ENCODE assay signal across 7 cellular contexts in the genomic region with DNA sequence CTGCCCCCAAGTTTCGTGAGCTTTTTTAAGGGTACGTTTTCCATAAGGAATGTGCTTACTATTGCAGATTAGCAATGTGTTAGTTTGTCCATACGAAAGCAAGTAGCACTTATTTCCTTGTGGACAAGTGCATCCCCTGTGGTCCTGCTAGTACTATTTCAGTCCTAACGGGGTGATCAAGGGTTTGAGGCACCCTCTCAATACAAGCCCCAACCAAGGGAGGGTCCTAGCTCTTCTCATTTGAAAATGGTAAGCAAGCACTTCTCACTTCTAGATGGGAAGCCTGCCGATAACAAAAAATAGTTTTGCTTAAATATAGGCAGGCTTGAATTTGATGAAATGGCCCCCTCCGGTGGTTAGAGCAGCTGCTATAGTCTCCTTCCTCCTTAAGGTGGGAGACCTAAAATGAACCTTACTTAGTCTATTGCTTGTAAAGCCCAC.
A peak's percentile ranks its signal among the peaks of the same experiment; 100 is the strongest.
DNase-seq lines count a peak whose midpoint lies in the region; ATAC-seq and TF ChIP-seq lines count a peak whose summit lies in the region.

No MANE protein-coding gene starts in this region.

- BruUV-seq in OCI-LY7 (replicated peaks; lab: Mats Ljungman, UMichigan), result no TSS peak

- in situ Hi-C loops in G401 (cut with HindIII; ENCODE audit: low sequenced_read_pairs), result no loop called here

- H3K79me2 ChIP-seq in OCI-LY7 (ENCODE audit: insufficient read depth, low read depth, low read length), result no peaks in the 10 kb centered on the region

- intact Hi-C loops in OCI-LY7 (cut with micrococcal nuclease; ENCODE audit: unreplicated experiment), result no loop called here

- H3K4me1 ChIP-seq in OCI-LY7 (ENCODE audit: insufficient read depth, low read length, poor library complexity, severe bottlenecking) (no peaks in the 10 kb centered on the region), adipocyte (ENCODE audit: control insufficient read depth, insufficient read depth, low read length) (no peaks in the 10 kb centered on the region)

- CTCF ChIA-PET in OCI-LY7 (lab: Charles Lee; ENCODE audit: unreplicated experiment), result no interaction called here

- H3K27me3 ChIP-seq in adipocyte (replicated peaks; ENCODE audit: control insufficient read depth, insufficient read depth, low read length), result no peaks in the 10 kb centered on the region

- no peaks in the 10 kb centered on the region for H3K9me2 ChIP-seq in OCI-LY7 (ENCODE audit: insufficient read depth, low read length)

- no peak overlapping the region for H3K4me3 ChIP-seq in OCI-LY7 (ENCODE audit: low read depth, low read length, poor library complexity, severe bottlenecking)
- H3K4me3 ChIP-seq in adipocyte (ENCODE audit: low read length), result no peak overlapping the region

- no peak overlapping the region for H2AFZ ChIP-seq in OCI-LY7 (ENCODE audit: low read length)

- POLR2A ChIA-PET in OCI-LY7 (lab: Charles Lee), result interaction anchor here (0.6 kb wide), 1 partner anchor 162 kb away, joined by 5 read pairs; no protein-coding TSS in a partner anchor

- 0 out of 2 replicates have a peak, but pooled peaks have one; percentile 28 for TF ChIP-seq CTCF in OCI-LY7 (conservative IDR thresholded peaks at IDR 0.05; ENCODE audit: low read length)

- H3K4me2 ChIP-seq in OCI-LY7 (ENCODE audit: low read length), result no peak overlapping the region

- H3K27ac ChIP-seq in OCI-LY7 (ENCODE audit: low read depth, low read length, poor library complexity, severe bottlenecking), result no peak overlapping the region

- no peak overlapping the region for H3K9ac ChIP-seq in adipocyte (ENCODE audit: low read length)

- DNase-seq in G401 (ENCODE audit: low spot score) (peak; percentile 19), OCI-LY7 (ENCODE audit: low spot score) (no peak), adipocyte (ENCODE audit: low read depth) (peak; percentile 85), hepatic stellate cell (ENCODE audit: low spot score) (peak; percentile 18), superior temporal gyrus (ENCODE audit: extremely low spot score) (no peak)
- DNase-seq in stimulated activated CD4-positive, alpha-beta T cell treated with anti-CD3 and anti-CD28 coated beads, Interleukin-4, amount 100 ng/mL, for 4 hours, result peak; percentile 10 to 27

- H3K36me3 ChIP-seq in OCI-LY7 (ENCODE audit: insufficient read depth, low read length) (no peaks in the 10 kb centered on the region), adipocyte (ENCODE audit: control insufficient read depth, insufficient read depth, low read length, severe bottlenecking) (no peaks in the 10 kb centered on the region)

- H4K20me1 ChIP-seq in OCI-LY7 (ENCODE audit: insufficient read depth, low read length), result no peaks in the 10 kb centered on the region

- H3K9me3 ChIP-seq in OCI-LY7 (ENCODE audit: low read length) (no peaks in the 10 kb centered on the region), adipocyte (ENCODE audit: control insufficient read depth, low read length) (no peaks in the 10 kb centered on the region)

- peak; percentile 71 for ATAC-seq in HG02798 (IDR thresholded peaks at IDR 0.05; ENCODE audit: poor library complexity, unreplicated experiment)

Comparison
In these comparisons a context has a peak if more than half of its experiments do, and no peak if none do; other contexts are left out.
1. DNase-seq: peak in G401 (single experiment), adipocyte (single experiment), hepatic stellate cell (single experiment) and stimulated activated CD4-positive, alpha-beta T cell treated with anti-CD3 and anti-CD28 coated beads, Interleukin-4, amount 100 ng/mL, for 4 hours (2 of 2); none in OCI-LY7 (single experiment) and superior temporal gyrus (single experiment).